ENCODE assay signal across 8 cellular contexts in the genomic region with DNA sequence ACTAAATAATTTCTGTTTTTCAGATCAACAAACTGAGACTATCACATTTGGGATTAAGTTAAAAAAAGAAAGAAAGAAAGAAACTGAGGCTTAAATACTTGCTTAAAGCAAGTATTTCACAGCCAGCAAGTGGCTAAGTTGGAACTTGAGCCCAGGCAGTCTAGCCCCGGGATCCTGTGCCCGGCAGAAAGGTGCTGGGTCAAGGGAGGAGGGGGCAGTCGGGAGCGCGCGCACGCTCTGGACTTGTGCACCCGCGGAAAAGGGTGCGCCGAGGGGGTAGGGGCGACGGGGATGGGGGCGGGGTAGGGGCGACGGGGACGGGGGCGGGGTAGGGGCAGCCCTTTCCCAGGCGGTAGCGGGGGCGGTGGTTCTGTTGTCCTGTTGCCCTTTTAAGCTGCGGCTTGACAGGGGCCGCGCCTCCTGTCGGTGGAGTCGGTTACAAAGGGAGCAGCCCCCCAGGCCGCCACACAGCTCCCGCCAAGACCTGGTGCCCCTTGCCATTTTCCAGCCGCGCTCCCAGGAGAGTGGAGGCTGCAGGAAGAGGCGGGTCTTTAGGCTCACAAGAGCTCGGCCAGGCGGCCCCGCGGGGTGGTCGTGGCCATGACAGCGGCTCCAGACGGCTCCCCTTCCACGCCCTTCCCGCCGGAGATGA.
DNase-seq lines count a peak whose midpoint lies in the region; ATAC-seq and TF ChIP-seq lines count a peak whose summit lies in the region.
"Not testable (repeated sequence)": the region's sequence is repeated elsewhere in the genome, so short reads cannot be mapped to it uniquely, and the experiment has no call there.

No MANE protein-coding gene starts in this region.

- ATAC-seq in WTC11: peak; percentile 56
- peak; percentile 6 for ATAC-seq in activated naive CD8-positive, alpha-beta T cell treated with anti-CD3 and anti-CD28 coated beads, Interleukin-2, amount 50 U/mL, for 24 hours
- ATAC-seq in natural killer cell: peak in 1 of 3 donors; percentile 24
- peak; percentile 31 for ATAC-seq in stimulated activated effector memory CD8-positive, alpha-beta T cell treated with anti-CD3 and anti-CD28 coated beads, Interleukin-12 subunit alpha, Interleukin-12 subunit beta, amount 100 ng/mL, for 72 hours

- H3K9me3 Mint-ChIP-seq in WTC11; activated naive CD8-positive, alpha-beta T cell treated with anti-CD3 and anti-CD28 coated beads, Interleukin-2, amount 50 U/mL, for 24 hours; natural killer cell; stimulated activated effector memory CD8-positive, alpha-beta T cell treated with anti-CD3 and anti-CD28 coated beads, Interleukin-12 subunit alpha, Interleukin-12 subunit beta, amount 100 ng/mL, for 72 hours: not testable (repeated sequence)

- H3K27me3 Mint-ChIP-seq in WTC11 (ENCODE audit: low read depth): peaks cover 17% of the 10 kb centered on the region
- not testable (repeated sequence) for H3K27me3 Mint-ChIP-seq in activated naive CD8-positive, alpha-beta T cell treated with anti-CD3 and anti-CD28 coated beads, Interleukin-2, amount 50 U/mL, for 24 hours; natural killer cell (ENCODE audit: low read depth in 2 of 2)

- H3K4me3 Mint-ChIP-seq in WTC11; activated naive CD8-positive, alpha-beta T cell treated with anti-CD3 and anti-CD28 coated beads, Interleukin-2, amount 50 U/mL, for 24 hours; stimulated activated effector memory CD8-positive, alpha-beta T cell treated with anti-CD3 and anti-CD28 coated beads, Interleukin-12 subunit alpha, Interleukin-12 subunit beta, amount 100 ng/mL, for 72 hours: not testable (repeated sequence)
- H3K4me3 Mint-ChIP-seq in natural killer cell: peak overlapping the region; percentile 37

- not testable (repeated sequence) for H3K27ac Mint-ChIP-seq in WTC11; activated naive CD8-positive, alpha-beta T cell treated with anti-CD3 and anti-CD28 coated beads, Interleukin-2, amount 50 U/mL, for 24 hours; natural killer cell; stimulated activated effector memory CD8-positive, alpha-beta T cell treated with anti-CD3 and anti-CD28 coated beads, Interleukin-12 subunit alpha, Interleukin-12 subunit beta, amount 100 ng/mL, for 72 hours

- H3K4me3 ChIP-seq in ACC112 (ENCODE audit: low read depth, low read length) (peak overlapping the region; percentile 45; the same call in 1 of the 2 replicates), HUES6 (ENCODE audit: low read depth, low read length) (peak overlapping the region; percentile 56), esophagus muscularis mucosa (peak overlapping the region; percentile 36 to 51 (median 38)), iPS-15b (ENCODE audit: low read depth, low read length) (peak overlapping the region; percentile 35)

- H3K4me1 Mint-ChIP-seq in WTC11; activated naive CD8-positive, alpha-beta T cell treated with anti-CD3 and anti-CD28 coated beads, Interleukin-2, amount 50 U/mL, for 24 hours; natural killer cell; stimulated activated effector memory CD8-positive, alpha-beta T cell treated with anti-CD3 and anti-CD28 coated beads, Interleukin-12 subunit alpha, Interleukin-12 subunit beta, amount 100 ng/mL, for 72 hours: not testable (repeated sequence)

- TF ChIP-seq CTCF in WTC11 (IDR thresholded peaks at IDR 0.05); esophagus muscularis mucosa (IDR thresholded peaks at IDR 0.05); natural killer cell (IDR thresholded peaks at IDR 0.05): not testable (repeated sequence)

- WGBS in esophagus muscularis mucosa: no CpG with 5 or more reads among the region's 41 CpGs

- not testable (repeated sequence) for TF ChIP-seq POLR2A in esophagus muscularis mucosa (IDR thresholded peaks at IDR 0.05; ENCODE audit: low read depth)

- H3K27me3 ChIP-seq in ACC112 (ENCODE audit: insufficient read depth, low read length); esophagus muscularis mucosa; iPS-15b (ENCODE audit: control insufficient read depth, insufficient read depth, low read length): not testable (repeated sequence)
- peaks cover 12% of the 10 kb centered on the region for H3K27me3 ChIP-seq in HUES6 (ENCODE audit: control insufficient read depth, insufficient read depth, low read length)

- H3K9me3 ChIP-seq in HUES6 (ENCODE audit: control insufficient read depth, insufficient read depth, low read depth, low read length); esophagus muscularis mucosa; iPS-15b (ENCODE audit: control insufficient read depth, insufficient read depth, low read length): not testable (repeated sequence)

- not testable (repeated sequence) for H3K27ac ChIP-seq in ACC112 (ENCODE audit: low read depth, low read length); HUES6 (ENCODE audit: low read depth, low read length); esophagus muscularis mucosa (replicated peaks in 1 of 4)

- CTCF ChIA-PET in WTC11 (lab: Charles Lee): not testable (repeated sequence)

- TF ChIP-seq EP300 in esophagus muscularis mucosa (IDR thresholded peaks at IDR 0.05): not testable (repeated sequence)

- POLR2A ChIA-PET in WTC11 (lab: Charles Lee): not testable (repeated sequence)

- intact Hi-C loops in esophagus muscularis mucosa (cut with DNase I); natural killer cell (cut with micrococcal nuclease): not testable (repeated sequence)

- not testable (repeated sequence) for H3K79me2 ChIP-seq in ACC112 (ENCODE audit: control insufficient read depth, insufficient read depth, low read length, unreplicated experiment)

- peak overlapping the region; percentile 48 for H3K9ac ChIP-seq in HUES6 (ENCODE audit: low read length)
- H3K9ac ChIP-seq in iPS-15b (ENCODE audit: low read depth, low read length): not testable (repeated sequence)

- DNase-seq in WTC11 (ENCODE audit: low spot score): peak; percentile 82
- not testable (repeated sequence) for DNase-seq in activated naive CD8-positive, alpha-beta T cell treated with anti-CD3 and anti-CD28 coated beads, Interleukin-2, amount 50 U/mL, for 24 hours; natural killer cell; stimulated activated effector memory CD8-positive, alpha-beta T cell treated with anti-CD3 and anti-CD28 coated beads, Interleukin-12 subunit alpha, Interleukin-12 subunit beta, amount 100 ng/mL, for 72 hours (ENCODE audit: low spot score in 2 of 2)
- DNase-seq in esophagus muscularis mucosa (ENCODE audit: extremely low spot score): peak; percentile 2

- not testable (repeated sequence) for H3K36me3 ChIP-seq in ACC112 (ENCODE audit: insufficient read depth, low read length); HUES6 (ENCODE audit: control insufficient read depth, insufficient read depth, low read length); esophagus muscularis mucosa; iPS-15b (ENCODE audit: control insufficient read depth, insufficient read depth, low read length)

- H3K36me3 Mint-ChIP-seq in WTC11; activated naive CD8-positive, alpha-beta T cell treated with anti-CD3 and anti-CD28 coated beads, Interleukin-2, amount 50 U/mL, for 24 hours (ENCODE audit: low read depth); natural killer cell; stimulated activated effector memory CD8-positive, alpha-beta T cell treated with anti-CD3 and anti-CD28 coated beads, Interleukin-12 subunit alpha, Interleukin-12 subunit beta, amount 100 ng/mL, for 72 hours: not testable (repeated sequence)

- not testable (repeated sequence) for H2AFZ ChIP-seq in ACC112 (ENCODE audit: low read length, unreplicated experiment)

- H3K4me1 ChIP-seq in ACC112 (ENCODE audit: control insufficient read depth, insufficient read depth, low read length, unreplicated experiment); HUES6 (ENCODE audit: control insufficient read depth, insufficient read depth, low read length); esophagus muscularis mucosa; iPS-15b (ENCODE audit: control insufficient read depth, insufficient read depth, low read length): not testable (repeated sequence)
